Comparison of ENCODE assay signal across 13 cellular contexts in the genomic region with DNA sequence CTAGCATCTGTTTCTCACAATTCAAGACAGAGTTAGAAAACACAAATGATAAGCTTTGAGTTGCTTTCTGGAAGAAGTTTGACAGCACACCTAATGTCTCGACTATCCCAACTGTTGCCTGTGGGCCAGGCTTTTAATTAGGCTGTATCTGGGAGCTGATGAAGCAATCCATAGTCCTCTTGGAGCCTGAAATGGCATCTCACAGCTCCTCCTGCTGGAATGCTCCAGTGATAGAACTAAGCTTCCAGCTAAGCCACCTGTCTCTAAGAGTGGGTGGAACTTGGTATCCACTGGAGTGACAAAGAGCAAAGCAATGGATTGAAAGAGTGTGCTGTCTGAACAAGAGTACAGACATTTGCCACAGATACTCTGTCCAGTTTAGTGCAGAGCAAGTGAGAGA.
A peak's percentile ranks its signal among the peaks of the same experiment; 100 is the strongest.
DNase-seq lines count a peak whose midpoint lies in the region; ATAC-seq, FAIRE-seq and TF ChIP-seq lines count a peak whose summit lies in the region.
"Had no signal": no experiment of that assay in that cellular context is flagged by ENCODE, and none has a peak within 500 bp of the region (broad histone marks: within the 10 kb centered on the region; RNA-seq: fewer than 3 reads in every experiment).

No MANE protein-coding gene starts in this region.

- no peak overlapping the region for H3K27ac Mint-ChIP-seq in activated naive CD4-positive, alpha-beta T cell treated with anti-CD3 and anti-CD28 coated beads for 36 hours
- H3K27ac Mint-ChIP-seq: stimulated activated memory B cell treated with anti-CD40 and anti-IgM and Interleukin-4, amounts not matched to agents 10 μg/mL and 1 μg/mL and 100 μg/mL, for 72 hours had no signal

- H3K27me3 ChIP-seq in RWPE2 (ENCODE audit: insufficient read depth, poor library complexity, severe bottlenecking) (no peaks in the 10 kb centered on the region), upper lobe of right lung (no peaks in the 10 kb centered on the region), small intestine (ENCODE audit: control insufficient read depth in 2 of 2, insufficient read depth in 2 of 2, low read length in 2 of 2) (no peaks in the 10 kb centered on the region)
- H3K27me3 ChIP-seq: BLaER1 treated with 17β-estradiol and CSF1 and Interleukin-3, amounts not matched to agents 10 nM and 100 nM had no signal

- H3K36me3 ChIP-seq in RWPE2 (ENCODE audit: low read depth) (no peaks in the 10 kb centered on the region), upper lobe of right lung (no peaks in the 10 kb centered on the region), small intestine (ENCODE audit: control insufficient read depth in 2 of 2, insufficient read depth in 2 of 2, low read length in 2 of 2) (no peaks in the 10 kb centered on the region)
- H3K36me3 ChIP-seq: BLaER1 treated with 17β-estradiol and CSF1 and Interleukin-3, amounts not matched to agents 10 nM and 100 nM had no signal

- TF ChIP-seq CTCF in RWPE2 (IDR thresholded peaks at IDR 0.05; ENCODE audit: poor library complexity, severe bottlenecking) (peak; percentile 51), fibroblast of the aortic adventitia (IDR thresholded peaks at IDR 0.05; ENCODE audit: insufficient read depth, low read length) (peak; percentile 68), upper lobe of right lung (IDR thresholded peaks at IDR 0.05) (peak; percentile 28)

- H3K36me3 Mint-ChIP-seq in activated naive CD4-positive, alpha-beta T cell treated with anti-CD3 and anti-CD28 coated beads for 36 hours (ENCODE audit: low read depth), result peaks cover 5% of the 10 kb centered on the region

- DNase-seq in activated naive CD4-positive, alpha-beta T cell treated with anti-CD3 and anti-CD28 coated beads for 36 hours, result peak; percentile 6
- no peak for DNase-seq in activated naive CD4-positive, alpha-beta T cell (lab: John Stamatoyannopoulos, UW)
- DNase-seq in RWPE2 (ENCODE audit: low spot score), result no peak
- DNase-seq in fibroblast of the aortic adventitia (ENCODE audit: low read depth), result peak; percentile 85
- no peak for DNase-seq in upper lobe of right lung
- no peak for DNase-seq in small intestine
- DNase-seq in Ammon's horn (ENCODE audit: low spot score), result no peak
- DNase-seq: amniotic stem cell, NCI-H2107 had no signal

- H3K4me1 ChIP-seq in RWPE2 (ENCODE audit: insufficient read depth, poor library complexity, severe bottlenecking) (no peaks in the 10 kb centered on the region), upper lobe of right lung (no peaks in the 10 kb centered on the region), small intestine (ENCODE audit: control insufficient read depth in 2 of 2, insufficient read depth in 1 of 2, low read depth in 1 of 2, low read length in 1 of 2) (no peaks in the 10 kb centered on the region)
- H3K4me1 ChIP-seq: BLaER1 treated with 17β-estradiol and CSF1 and Interleukin-3, amounts not matched to agents 10 nM and 100 nM had no signal

- peaks cover 6% of the 10 kb centered on the region for H3K9me3 Mint-ChIP-seq in activated naive CD4-positive, alpha-beta T cell treated with anti-CD3 and anti-CD28 coated beads for 36 hours

- H3K4me3 ChIP-seq in RWPE2 (ENCODE audit: severe bottlenecking) (no peak overlapping the region), fibroblast of the aortic adventitia (ENCODE audit: low read depth, low read length) (no peak overlapping the region), upper lobe of right lung (no peak overlapping the region), small intestine (ENCODE audit: low read depth in 1 of 2, low read length in 2 of 2) (no peak overlapping the region)
- H3K4me3 ChIP-seq: BLaER1 treated with 17β-estradiol and CSF1 and Interleukin-3, amounts not matched to agents 10 nM and 100 nM had no signal

- no peak for FAIRE-seq in small intestine (lab: Jason Lieb, UNC)

- 56 to 75% (median 59%) methylated on average over 1 of the region's 1 CpG for WGBS in small intestine, 3 donors

- ATAC-seq in RWPE2 (ENCODE audit: low read depth) (peak; percentile 51; the same call in 2 of the 3 replicates), upper lobe of right lung (peak; percentile 69), GM19397 (IDR thresholded peaks at IDR 0.05; ENCODE audit: unreplicated experiment) (no peak)
- ATAC-seq: sciatic nerve; stimulated activated memory B cell treated with anti-CD40 and anti-IgM and Interleukin-4, amounts not matched to agents 10 μg/mL and 1 μg/mL and 100 μg/mL, for 72 hours had no signal

- H3K4me1 Mint-ChIP-seq in activated naive CD4-positive, alpha-beta T cell treated with anti-CD3 and anti-CD28 coated beads for 36 hours (ENCODE audit: low read depth), result no peaks in the 10 kb centered on the region

- H3K9me3 ChIP-seq in RWPE2 (ENCODE audit: severe bottlenecking) (no peaks in the 10 kb centered on the region), upper lobe of right lung (no peaks in the 10 kb centered on the region), small intestine (ENCODE audit: control insufficient read depth, low read depth) (no peaks in the 10 kb centered on the region)

- intact Hi-C loops in activated naive CD4-positive, alpha-beta T cell treated with anti-CD3 and anti-CD28 coated beads for 36 hours (cut with micrococcal nuclease), result no loop called here
- intact Hi-C loops in upper lobe of right lung (cut with DNase I), result no loop called here

- H3K27me3 Mint-ChIP-seq in activated naive CD4-positive, alpha-beta T cell treated with anti-CD3 and anti-CD28 coated beads for 36 hours (ENCODE audit: low read depth), result peaks cover 23% of the 10 kb centered on the region

- H3K4me3 Mint-ChIP-seq in activated naive CD4-positive, alpha-beta T cell treated with anti-CD3 and anti-CD28 coated beads for 36 hours, result no peak overlapping the region
- H3K4me3 Mint-ChIP-seq: stimulated activated memory B cell treated with anti-CD40 and anti-IgM and Interleukin-4, amounts not matched to agents 10 μg/mL and 1 μg/mL and 100 μg/mL, for 72 hours had no signal

- no peak overlapping the region for H3K27ac ChIP-seq in RWPE2 (ENCODE audit: poor library complexity, severe bottlenecking)
- H3K27ac ChIP-seq in upper lobe of right lung, result no peak overlapping the region
- no peak overlapping the region for H3K27ac ChIP-seq in small intestine (ENCODE audit: low read depth in 1 of 2, low read length in 1 of 2)
- H3K27ac ChIP-seq: BLaER1 treated with 17β-estradiol and CSF1 and Interleukin-3, amounts not matched to agents 10 nM and 100 nM had no signal

- CTCF ChIA-PET in activated naive CD4-positive, alpha-beta T cell treated with anti-CD3 and anti-CD28 coated beads for 36 hours (lab: Charles Lee), result interaction anchor here (0.7 to 0.9 kb wide), 3 partner anchors 14 to 108 kb away, joined by 3 read pairs; no protein-coding TSS in a partner anchor

Comparison
In these comparisons a context has a peak if more than half of its experiments do, and no peak if none do; other contexts are left out.
1. DNase-seq: peak in activated naive CD4-positive, alpha-beta T cell treated with anti-CD3 and anti-CD28 coated beads for 36 hours (single experiment) and fibroblast of the aortic adventitia (single experiment); none in activated naive CD4-positive, alpha-beta T cell (0 of 4), RWPE2 (single experiment), upper lobe of right lung (single experiment), small intestine (single experiment) and Ammon's horn (single experiment).
2. Peak in every context shown above with its lines, with median percentiles within 50 percentile points of each other: CTCF ChIP-seq.